In genomic region chr17:44561237-44561623, GRCh38 we compare ENCODE assay signal across 18 cellular contexts. TPM values are rescaled to one million over a fixed set of nuclear protein-coding genes. Genes with fewer than 3 reads are reported as not detected.
DNase-seq lines count a peak whose midpoint lies in the region; ATAC-seq, FAIRE-seq and TF ChIP-seq lines count a peak whose summit lies in the region.
"Had no signal": no experiment of that assay in that cellular context is flagged by ENCODE, and none has a peak within 500 bp of the region (broad histone marks: within the 10 kb centered on the region; RNA-seq: fewer than 3 reads in every experiment).

No MANE protein-coding gene starts in this region.

- H3K4ac ChIP-seq in mesendoderm (ENCODE audit: low read depth, low read length) = no peak overlapping the region

- H4K8ac ChIP-seq in mesendoderm (ENCODE audit: low read depth, low read length) = no peak overlapping the region

- H3K4me2 ChIP-seq in mesendoderm (ENCODE audit: low read length) = no peak overlapping the region
- H3K4me2 ChIP-seq in smooth muscle cell = no peak overlapping the region

- no peak overlapping the region for H3K18ac ChIP-seq in mesendoderm (ENCODE audit: low read length)

- WGBS in mesendoderm (ENCODE audit: extremely low coverage, insufficient coverage, low lambda C conversion rate) = no CpG with 5 or more reads among the region's 3 CpGs
- 57% methylated on average over 3 of the region's 3 CpGs for WGBS in smooth muscle cell (ENCODE audit: low lambda C conversion rate)

- H2BK15ac ChIP-seq in mesendoderm (replicated peaks; ENCODE audit: low read depth) = no peak overlapping the region

- H3K27ac ChIP-seq in mesendoderm (ENCODE audit: low read depth, low read length) (no peak overlapping the region), smooth muscle cell (ENCODE audit: low read depth) (peak overlapping the region; percentile 56)
- H3K27ac ChIP-seq: C4-2B, spleen had no signal

- peaks cover 11% of the 10 kb centered on the region for H3K4me1 ChIP-seq in mesendoderm (ENCODE audit: control insufficient read depth, low read depth, low read length)
- H3K4me1 ChIP-seq in smooth muscle cell (ENCODE audit: low read depth) = peaks cover 20% of the 10 kb centered on the region

- no peak for TF ChIP-seq CTCF in smooth muscle cell (IDR thresholded peaks at IDR 0.05; ENCODE audit: borderline replicate concordance, insufficient read depth, poor library complexity, severe bottlenecking)

- H4K5ac ChIP-seq in mesendoderm (ENCODE audit: low read length) = no peak overlapping the region

- no peak overlapping the region for H3K23ac ChIP-seq in mesendoderm (ENCODE audit: low read length)

- DNase-seq in HTR-8/SVneo (ENCODE audit: insufficient read length, low spot score) (no peak), cerebellar cortex (ENCODE audit: low spot score) (peak; percentile 66), mesendoderm (peak; percentile 42), smooth muscle cell (lab: John Stamatoyannopoulos, UW; ENCODE audit: unreplicated experiment) (no peak), islet precursor cell (no peak), amniotic stem cell (lab: John Stamatoyannopoulos, UW) (no peak)
- DNase-seq: activated CD4-positive, alpha-beta T cell treated with anti-CD3 and anti-CD28 coated beads, Interleukin-2, amount 50 U/mL, for 48 hours; activated T-cell treated with anti-CD3 and anti-CD28 coated beads, Interleukin-2, amount 50 U/mL, for 4 hours; effector CD8-positive, alpha-beta T cell; MV-4-11; NCI-H2029 treated with DMSO at 0.1 percent for 48 hours; NCI-H510A; Right ventricle myocardium superior; spleen had no signal

- H2AFZ ChIP-seq in smooth muscle cell (ENCODE audit: low read depth) = no peak overlapping the region

- peaks cover 16% of the 10 kb centered on the region for H3F3A ChIP-seq in smooth muscle cell (ENCODE audit: low read depth)

- no peaks in the 10 kb centered on the region for H3K9me3 ChIP-seq in smooth muscle cell (replicated peaks; ENCODE audit: low read depth)

- H4K20me1 ChIP-seq in smooth muscle cell (ENCODE audit: low read depth) = peaks cover 34% of the 10 kb centered on the region

- H3K36me3 ChIP-seq in mesendoderm (ENCODE audit: control insufficient read depth, insufficient read depth, low read length) (no peaks in the 10 kb centered on the region), smooth muscle cell (ENCODE audit: low read depth) (no peaks in the 10 kb centered on the region)
- H3K36me3 ChIP-seq: spleen had no signal

- no peaks in the 10 kb centered on the region for H3K79me1 ChIP-seq in mesendoderm (ENCODE audit: low read length)

- no peak overlapping the region for H2BK120ac ChIP-seq in mesendoderm (ENCODE audit: low read depth, low read length)

- H3K9ac ChIP-seq in mesendoderm (ENCODE audit: low read length) = no peak overlapping the region
- H3K9ac ChIP-seq in smooth muscle cell (ENCODE audit: low read depth) = no peak overlapping the region

- peak; percentile 40 for FAIRE-seq in HTR-8/SVneo (lab: Jason Lieb, UNC)

- H3K4me3 ChIP-seq in mesendoderm (ENCODE audit: low read length) (no peak overlapping the region), smooth muscle cell (peak overlapping the region; percentile 84)
- H3K4me3 ChIP-seq: spleen had no signal

- ATAC-seq in GM19452 (IDR thresholded peaks at IDR 0.05; ENCODE audit: unreplicated experiment) = no peak
- ATAC-seq: activated T-cell treated with anti-CD3 and anti-CD28 coated beads, Interleukin-2, amount 50 U/mL, for 4 hours; stimulated activated effector memory CD8-positive, alpha-beta T cell treated with anti-CD3 and anti-CD28 coated beads, Interleukin-12 subunit alpha, Interleukin-12 subunit beta, amount 100 ng/mL, for 72 hours had no signal

- H3K56ac ChIP-seq in mesendoderm (ENCODE audit: low read length) = peak overlapping the region; percentile 27

- no peaks in the 10 kb centered on the region for H3K79me2 ChIP-seq in mesendoderm (ENCODE audit: control insufficient read depth, insufficient read depth, low read length)
- H3K79me2 ChIP-seq in smooth muscle cell (ENCODE audit: low read depth) = peaks cover 20% of the 10 kb centered on the region

- no peak overlapping the region for H2AK5ac ChIP-seq in mesendoderm (ENCODE audit: low read length)

- peaks cover 15% of the 10 kb centered on the region for H3K27me3 ChIP-seq in mesendoderm (ENCODE audit: insufficient read depth, low read length, poor library complexity)
- no peaks in the 10 kb centered on the region for H3K27me3 ChIP-seq in smooth muscle cell (ENCODE audit: low read depth)

- no peak overlapping the region for H2BK5ac ChIP-seq in mesendoderm (ENCODE audit: low read length)

RNA-seq across cellular contexts. Expression of gene FZD2, which starts 3.9 kb away (rescaled TPM):
- 4.3 TPM for polyA plus RNA-seq in mesendoderm (2013, experiment 1 of 2)
- polyA plus RNA-seq in mesendoderm (2013, experiment 2 of 2) = 4.5 TPM
- 19.8 and 29.7 TPM in 2 replicates for total RNA-seq in smooth muscle cell
- 31.3 and 33.7 TPM in 2 replicates for polyA plus RNA-seq in smooth muscle cell
- polyA plus RNA-seq: IgD-negative memory B cell had no signal

RNA-seq across cellular contexts. Expression of gene GPATCH8, which starts 58.0 kb away (rescaled TPM):
- polyA plus RNA-seq in mesendoderm (2013, experiment 1 of 2) = 27.3 TPM
- polyA plus RNA-seq in mesendoderm (2013, experiment 2 of 2) = 27.6 TPM
- 17.6 and 20.2 TPM in 2 replicates for total RNA-seq in smooth muscle cell
- polyA plus RNA-seq in smooth muscle cell = 25.0 and 34.3 TPM in 2 replicates

Comparison
In these comparisons a context has a peak if more than half of its experiments do, and no peak if none do; other contexts are left out.
1. DNase-seq: peak in cerebellar cortex (single experiment) and mesendoderm (single experiment); none in HTR-8/SVneo (single experiment), smooth muscle cell (single experiment), islet precursor cell (single experiment) and amniotic stem cell (single experiment).